21 cellular contexts compared by ENCODE assay signal in genomic region chr16:86594712-86595111, GRCh38. TPM values are rescaled to one million over a fixed set of nuclear protein-coding genes. Genes with fewer than 3 reads are reported as not detected.
A peak's percentile ranks its signal among the peaks of the same experiment; 100 is the strongest.
DNase-seq lines count a peak whose midpoint lies in the region; ATAC-seq, FAIRE-seq and TF ChIP-seq lines count a peak whose summit lies in the region.
"Had no signal": no experiment of that assay in that cellular context is flagged by ENCODE, and none has a peak within 500 bp of the region (broad histone marks: within the 10 kb centered on the region; RNA-seq: fewer than 3 reads in every experiment).

No MANE protein-coding gene starts in this region.

- peak overlapping the region; percentile 21 for H3K9ac ChIP-seq in astrocyte (ENCODE audit: low read length)
- H3K9ac ChIP-seq in fibroblast of lung (ENCODE audit: insufficient read depth, low read length): no peak overlapping the region

- H2AFZ ChIP-seq in astrocyte (ENCODE audit: low read depth, low read length) (no peak overlapping the region), fibroblast of lung (ENCODE audit: low read length) (no peak overlapping the region)

- no peak for TF ChIP-seq POLR2A in prostate gland (IDR thresholded peaks at IDR 0.05)
- no peak for TF ChIP-seq POLR2A in suprapubic skin (IDR thresholded peaks at IDR 0.05)

- H3K9me3 ChIP-seq in astrocyte (ENCODE audit: insufficient read depth, low read depth, low read length): no peaks in the 10 kb centered on the region
- H3K9me3 ChIP-seq in fibroblast of lung (ENCODE audit: control insufficient read depth, insufficient read depth, low read depth, low read length): no peaks in the 10 kb centered on the region
- H3K9me3 ChIP-seq in prostate gland: no peaks in the 10 kb centered on the region
- H3K9me3 ChIP-seq in aorta (ENCODE audit: control insufficient read depth, low read length): no peaks in the 10 kb centered on the region
- no peaks in the 10 kb centered on the region for H3K9me3 ChIP-seq in suprapubic skin
- H3K9me3 ChIP-seq: SJSA1 had no signal

- no peak for ATAC-seq in aorta (ENCODE audit: low FRiP score)
- no peak for ATAC-seq in HG02885 (IDR thresholded peaks at IDR 0.05; ENCODE audit: poor library complexity, unreplicated experiment)
- ATAC-seq: GM12878, Right ventricle myocardium inferior had no signal

- no peaks in the 10 kb centered on the region for H4K20me1 ChIP-seq in astrocyte (ENCODE audit: insufficient read depth, low read length)
- H4K20me1 ChIP-seq in fibroblast of lung (ENCODE audit: control insufficient read depth, extremely low read depth, insufficient read depth, low read length): no peaks in the 10 kb centered on the region

- DNase-seq in astrocyte (ENCODE audit: low read depth) (peak; percentile 75), fibroblast of lung (ENCODE audit: low read depth in 2 of 2) (peak; percentile 39 to 78), prostate gland (ENCODE audit: low spot score) (peak; percentile 13), aorta (no peak), suprapubic skin (ENCODE audit: low spot score in 2 of 2) (no peak), occipital lobe (lab: John Stamatoyannopoulos, UW) (no peak)
- DNase-seq: CD4-positive, CD25-positive, alpha-beta regulatory T cell; COR-L47; DMS79 treated with DMSO at 0.1 percent for 48 hours; Kasumi-1; NCI-H1694; NCI-H2081; NCI-H2171; NCI-H345; NCI-H524; OCI-M1 had no signal

- TF ChIP-seq CTCF in astrocyte (IDR thresholded peaks at IDR 0.05; ENCODE audit: insufficient read depth, low read depth, low read length) (no peak), fibroblast of lung (conservative IDR thresholded peaks at IDR 0.05 in 1 of 2, IDR thresholded peaks at IDR 0.05 in 1 of 2; ENCODE audit: low read depth in 1 of 2, low read length in 2 of 2) (no peak), prostate gland (IDR thresholded peaks at IDR 0.05) (no peak), suprapubic skin (IDR thresholded peaks at IDR 0.05) (no peak)

- H3K27me3 ChIP-seq in astrocyte (ENCODE audit: insufficient read depth, low read length) (no peaks in the 10 kb centered on the region), fibroblast of lung (ENCODE audit: control insufficient read depth, insufficient read depth, low read length) (no peaks in the 10 kb centered on the region), prostate gland (replicated peaks; ENCODE audit: insufficient read depth) (peaks cover 18% of the 10 kb centered on the region), aorta (ENCODE audit: control insufficient read depth in 1 of 2, insufficient read depth in 2 of 2, low read length in 1 of 2) (no peaks in the 10 kb centered on the region), suprapubic skin (peaks cover 96% of the 10 kb centered on the region)
- H3K27me3 ChIP-seq: SJSA1 had no signal

- H3K36me3 ChIP-seq in astrocyte (ENCODE audit: insufficient read depth, low read length) (no peaks in the 10 kb centered on the region), fibroblast of lung (ENCODE audit: control insufficient read depth, insufficient read depth, low read length) (no peaks in the 10 kb centered on the region), prostate gland (no peaks in the 10 kb centered on the region), aorta (ENCODE audit: control insufficient read depth in 1 of 2, insufficient read depth in 2 of 2, low read length in 1 of 2) (no peaks in the 10 kb centered on the region), suprapubic skin (no peaks in the 10 kb centered on the region)
- H3K36me3 ChIP-seq: SJSA1 had no signal

- H3K4me1 ChIP-seq in astrocyte (ENCODE audit: insufficient read depth, low read length) (peaks cover 27% of the 10 kb centered on the region), fibroblast of lung (ENCODE audit: control insufficient read depth, extremely low read depth, insufficient read depth, low read length) (peaks cover 18% of the 10 kb centered on the region), prostate gland (replicated peaks) (no peaks in the 10 kb centered on the region), aorta (ENCODE audit: control insufficient read depth in 1 of 2, insufficient read depth in 2 of 2, low read length in 2 of 2) (peaks cover 7 to 18% of the 10 kb centered on the region in 2 donors), suprapubic skin (no peaks in the 10 kb centered on the region)

- peaks cover 7% of the 10 kb centered on the region for H3K4me1 Mint-ChIP-seq in astrocyte (ENCODE audit: low read depth, unreplicated experiment)

- WGBS in prostate gland: 12% methylated on average over 8 of the region's 8 CpGs
- WGBS in aorta, 2 donors: 4 to 6% methylated on average over 8 of the region's 8 CpGs
- WGBS in suprapubic skin: 33% methylated on average over 8 of the region's 8 CpGs

- no peak overlapping the region for H3K4me3 ChIP-seq in astrocyte (ENCODE audit: insufficient read depth, low read depth, low read length)
- H3K4me3 ChIP-seq in fibroblast of lung (replicated peaks in 1 of 4; ENCODE audit: control extremely low read depth in 1 of 4, insufficient read depth in 1 of 4, low read depth in 3 of 4, low read length in 4 of 4): no peak overlapping the region
- no peak overlapping the region for H3K4me3 ChIP-seq in prostate gland
- no peak overlapping the region for H3K4me3 ChIP-seq in aorta (ENCODE audit: low read length in 2 of 2)
- no peak overlapping the region for H3K4me3 ChIP-seq in suprapubic skin
- H3K4me3 ChIP-seq: GM12878, SJSA1 had no signal

- no peak overlapping the region for H3K27ac Mint-ChIP-seq in astrocyte (ENCODE audit: unreplicated experiment)
- H3K27ac Mint-ChIP-seq: CD4-positive, CD25-positive, alpha-beta regulatory T cell had no signal

- TF ChIP-seq EP300 in suprapubic skin (IDR thresholded peaks at IDR 0.05): no peak

- intact Hi-C loops in prostate gland (cut with DNase I): no loop called here
- intact Hi-C loops in aorta (cut with DNase I): no loop called here

- H3K36me3 Mint-ChIP-seq in astrocyte (ENCODE audit: low read depth, unreplicated experiment): peaks cover 3% of the 10 kb centered on the region
- H3K36me3 Mint-ChIP-seq: CD4-positive, CD25-positive, alpha-beta regulatory T cell had no signal

- H3K4me2 ChIP-seq in astrocyte (ENCODE audit: low read length): peak overlapping the region; percentile 45
- H3K4me2 ChIP-seq in fibroblast of lung (ENCODE audit: extremely low read depth, insufficient read depth, low read length): peak overlapping the region; percentile 9

- H3K27ac ChIP-seq in astrocyte (ENCODE audit: low read depth, low read length) (peak overlapping the region; percentile 31), fibroblast of lung (ENCODE audit: insufficient read depth, low read length) (no peak overlapping the region), prostate gland (no peak overlapping the region), aorta (ENCODE audit: low read depth in 1 of 2, low read length in 2 of 2) (peak overlapping the region; percentile 61 to 97), suprapubic skin (no peak overlapping the region)
- H3K27ac ChIP-seq: SJSA1 had no signal

- H3K4me3 Mint-ChIP-seq in astrocyte (ENCODE audit: unreplicated experiment): no peak overlapping the region
- H3K4me3 Mint-ChIP-seq: CD4-positive, CD25-positive, alpha-beta regulatory T cell had no signal

- no peak for FAIRE-seq in astrocyte (lab: Jason Lieb, UNC)
- FAIRE-seq: GM12878, H54 had no signal

- H3K79me2 ChIP-seq in astrocyte (ENCODE audit: insufficient read depth, low read length) (no peaks in the 10 kb centered on the region), fibroblast of lung (ENCODE audit: control insufficient read depth, insufficient read depth, low read length) (no peaks in the 10 kb centered on the region)

- H3K9me3 Mint-ChIP-seq in astrocyte (ENCODE audit: unreplicated experiment): peaks cover 3% of the 10 kb centered on the region

- peaks cover 23% of the 10 kb centered on the region for H3K27me3 Mint-ChIP-seq in astrocyte (ENCODE audit: low read depth, unreplicated experiment)

RNA-seq across cellular contexts. Expression of gene FOXL1, which starts 16.4 kb away (rescaled TPM):
- total RNA-seq in astrocyte: 6.1 and 8.1 TPM in 2 replicates
- total RNA-seq in fibroblast of lung: 24.1 and 27.4 TPM in 2 replicates
- 5.9 and 19.0 TPM in 2 replicates for polyA plus RNA-seq in fibroblast of lung
- 9.4 and 31.1 TPM in 2 replicates for polyA plus RNA-seq in fibroblast of lung (2012)
- 4.9 and 6.9 TPM in 2 replicates for polyA minus RNA-seq in fibroblast of lung (ENCODE audit: low replicate concordance)
- total RNA-seq in prostate gland: 1 to 10 TPM in 1 of 2 donors, under 1 TPM in 1; 0.87 to 8.6 TPM
- total RNA-seq in aorta: 10 to 100 TPM; 23.8 to 34.4 TPM
- 10 to 100 TPM in 1 of 2 donors, 1 to 10 TPM in 1; 4.3 to 11.9 TPM for polyA plus RNA-seq in aorta
- under 1 TPM in 2 of 4 donors, not detected in 2; 0.23 to 0.40 TPM for total RNA-seq in suprapubic skin
- total RNA-seq in occipital lobe: 0.47 TPM
- total RNA-seq: CD4-positive, CD25-positive, alpha-beta regulatory T cell; GM12878 had no signal
- polyA plus RNA-seq: CD4-positive, CD25-positive, alpha-beta regulatory T cell had no signal

RNA-seq across cellular contexts. Expression of gene FOXC2, which starts 28.1 kb away (rescaled TPM):
- 15.8 and 15.9 TPM in 2 replicates for total RNA-seq in astrocyte
- total RNA-seq in fibroblast of lung: 0.26 and 0.50 TPM in 2 replicates
- polyA plus RNA-seq in fibroblast of lung: 1.1 and 1.5 TPM in 2 replicates
- polyA plus RNA-seq in fibroblast of lung (2012): 4.5 and 7.2 TPM in 2 replicates
- 1.6 and 1.9 TPM in 2 replicates for polyA minus RNA-seq in fibroblast of lung (ENCODE audit: low replicate concordance)
- 1 to 10 TPM in 1 of 2 donors, under 1 TPM in 1; 0.41 to 6.5 TPM for total RNA-seq in prostate gland
- 10 to 100 TPM; 29.0 to 45.4 TPM for total RNA-seq in aorta
- 10 to 100 TPM in 1 of 2 donors, 1 to 10 TPM in 1; 8.6 to 22.8 TPM for polyA plus RNA-seq in aorta
- under 1 TPM in 1 of 4 donors, not detected in 3; 0.56 TPM for total RNA-seq in suprapubic skin
- 0.62 TPM for total RNA-seq in occipital lobe
- total RNA-seq: CD4-positive, CD25-positive, alpha-beta regulatory T cell; GM12878 had no signal
- polyA plus RNA-seq: CD4-positive, CD25-positive, alpha-beta regulatory T cell; GM12878 had no signal

RNA-seq across cellular contexts. Expression of gene MTHFSD, which starts 39.7 kb away (rescaled TPM):
- total RNA-seq in astrocyte: 15.6 and 16.5 TPM in 2 replicates
- total RNA-seq in fibroblast of lung: 13.6 and 19.3 TPM in 2 replicates
- polyA plus RNA-seq in fibroblast of lung: 11.4 and 13.1 TPM in 2 replicates
- polyA plus RNA-seq in fibroblast of lung (2012): 9.3 and 9.7 TPM in 2 replicates
- 5.9 and 16.3 TPM in 2 replicates for polyA minus RNA-seq in fibroblast of lung (ENCODE audit: low replicate concordance)
- 10 to 100 TPM; 23.7 to 43.8 TPM for total RNA-seq in prostate gland
- total RNA-seq in aorta: 10 to 100 TPM; 14.0 to 23.1 TPM
- polyA plus RNA-seq in aorta: 10 to 100 TPM in 1 of 2 donors, 1 to 10 TPM in 1; 2.3 to 13.2 TPM
- 10 to 100 TPM; 12.4 to 43.4 (median 18.8) TPM for total RNA-seq in suprapubic skin
- 10.3 TPM for total RNA-seq in occipital lobe

Comparison
In these comparisons a context has a peak if more than half of its experiments do, and no peak if none do; other contexts are left out.
1. DNase-seq: peak in astrocyte (single experiment), fibroblast of lung (2 of 2) and prostate gland (single experiment); none in aorta (0 of 2), suprapubic skin (0 of 2) and occipital lobe (single experiment).
2. H3K27ac ChIP-seq: peak in astrocyte (single experiment) and aorta (2 of 2); none in fibroblast of lung (single experiment), prostate gland (0 of 2) and suprapubic skin (single experiment).